ENCODE assay signal across 3 cellular contexts in the genomic region with DNA sequence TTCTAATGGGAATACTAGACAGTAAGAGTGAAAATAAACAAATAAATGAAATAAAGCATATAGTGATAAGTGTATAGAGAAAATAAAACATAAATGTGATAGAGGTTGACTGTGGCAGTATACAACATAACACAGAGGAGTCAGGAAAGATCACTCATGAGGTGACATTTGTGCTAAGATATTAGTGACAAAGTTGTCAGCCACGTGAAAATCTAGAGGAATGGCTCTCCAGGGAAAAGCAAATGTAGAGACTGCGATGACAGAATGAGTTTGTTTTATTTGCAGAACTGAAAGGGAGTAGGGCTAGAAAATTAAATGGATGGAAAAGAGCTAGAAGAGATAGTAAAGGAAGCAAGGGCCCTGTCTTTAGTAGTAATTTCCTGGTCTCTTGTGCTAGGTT.
"Had no signal": no experiment of that assay in that cellular context is flagged by ENCODE, and none has a peak within 500 bp of the region (broad histone marks: within the 10 kb centered on the region; RNA-seq: fewer than 3 reads in every experiment).

No MANE protein-coding gene starts in this region.

- H3K4me3 ChIP-seq: GM12878 had no signal

- DNase-seq: GDM1, GF-D8 had no signal
